Comparison of ENCODE assay signal across 18 cellular contexts in genomic region chr1:228095938-228096337, GRCh38. TPM values are rescaled to one million over a fixed set of nuclear protein-coding genes. Genes with fewer than 3 reads are reported as not detected.
A peak's percentile ranks its signal among the peaks of the same experiment; 100 is the strongest.
DNase-seq lines count a peak whose midpoint lies in the region; ATAC-seq, FAIRE-seq and TF ChIP-seq lines count a peak whose summit lies in the region.
"Had no signal": no experiment of that assay in that cellular context is flagged by ENCODE, and none has a peak within 500 bp of the region (broad histone marks: within the 10 kb centered on the region; RNA-seq: fewer than 3 reads in every experiment).

No MANE protein-coding gene starts in this region.

- WGBS in suprapubic skin, result 88% methylated on average over 7 of the region's 8 CpGs

- intact Hi-C loops in lower lobe of right lung (cut with DNase I), result no loop called here

- no peak for ATAC-seq in lower lobe of right lung
- ATAC-seq: body of pancreas, gastrocnemius medialis had no signal

- H3K4me1 ChIP-seq in suprapubic skin (peaks cover 31% of the 10 kb centered on the region), lower lobe of right lung (peaks cover 44% of the 10 kb centered on the region)

- H3K27me3 Mint-ChIP-seq in activated naive CD8-positive, alpha-beta T cell, result no peaks in the 10 kb centered on the region
- H3K27me3 Mint-ChIP-seq in activated naive CD8-positive, alpha-beta T cell treated with anti-CD3 and anti-CD28 coated beads for 36 hours, result no peaks in the 10 kb centered on the region
- H3K27me3 Mint-ChIP-seq: memory B cell had no signal

- no peak for DNase-seq in activated naive CD8-positive, alpha-beta T cell treated with anti-CD3 and anti-CD28 coated beads for 36 hours
- DNase-seq in NB4 (ENCODE audit: low read depth), result peak; percentile 1
- peak; percentile 1 for DNase-seq in iPS-NIHi11 (ENCODE audit: low spot score)
- peak; percentile 43 to 44 for DNase-seq in suprapubic skin (ENCODE audit: low spot score in 2 of 2)
- DNase-seq in frontal cortex (ENCODE audit: low spot score in 2 of 2), result no peak
- no peak for DNase-seq in lower lobe of right lung
- DNase-seq in OCI-M2 (lab: John Stamatoyannopoulos, UW; ENCODE audit: unreplicated experiment), result no peak
- DNase-seq: AML-193, body of pancreas, NCI-H187, NCI-H510A treated with DMSO at 0.1 percent for 48 hours, OCI-M1, small intestine, substantia nigra, SW 1271 had no signal

- peak overlapping the region; percentile 58 for H3K27ac Mint-ChIP-seq in activated naive CD8-positive, alpha-beta T cell
- H3K27ac Mint-ChIP-seq in activated naive CD8-positive, alpha-beta T cell treated with anti-CD3 and anti-CD28 coated beads for 36 hours, result no peak overlapping the region
- H3K27ac Mint-ChIP-seq: memory B cell had no signal

- H3K4me1 Mint-ChIP-seq in activated naive CD8-positive, alpha-beta T cell (ENCODE audit: low read depth), result peaks cover 35% of the 10 kb centered on the region
- H3K4me1 Mint-ChIP-seq in activated naive CD8-positive, alpha-beta T cell treated with anti-CD3 and anti-CD28 coated beads for 36 hours, result peaks cover 21% of the 10 kb centered on the region

- no peak for TF ChIP-seq EP300 in suprapubic skin (IDR thresholded peaks at IDR 0.05)

- H3K4me3 ChIP-seq in NB4 (ENCODE audit: low read depth, low read length), result no peak overlapping the region
- H3K4me3 ChIP-seq in suprapubic skin, result no peak overlapping the region
- H3K4me3 ChIP-seq in lower lobe of right lung, result no peak overlapping the region
- H3K4me3 ChIP-seq: body of pancreas, gastrocnemius medialis had no signal

- H3K27ac ChIP-seq in suprapubic skin, result no peak overlapping the region
- no peak overlapping the region for H3K27ac ChIP-seq in lower lobe of right lung
- H3K27ac ChIP-seq: body of pancreas had no signal

- H3K9me3 ChIP-seq in suprapubic skin (peaks cover 3% of the 10 kb centered on the region), lower lobe of right lung (peaks cover 7% of the 10 kb centered on the region)
- H3K9me3 ChIP-seq: body of pancreas had no signal

- H3K36me3 ChIP-seq in suprapubic skin, result peaks cover 41% of the 10 kb centered on the region
- H3K36me3 ChIP-seq in lower lobe of right lung, result peaks cover 53% of the 10 kb centered on the region

- no peaks in the 10 kb centered on the region for H3K9me3 Mint-ChIP-seq in activated naive CD8-positive, alpha-beta T cell (ENCODE audit: low read depth)
- H3K9me3 Mint-ChIP-seq in activated naive CD8-positive, alpha-beta T cell treated with anti-CD3 and anti-CD28 coated beads for 36 hours, result peaks cover 11% of the 10 kb centered on the region

- no peak overlapping the region for H3K4me3 Mint-ChIP-seq in activated naive CD8-positive, alpha-beta T cell
- H3K4me3 Mint-ChIP-seq in activated naive CD8-positive, alpha-beta T cell treated with anti-CD3 and anti-CD28 coated beads for 36 hours, result no peak overlapping the region
- H3K4me3 Mint-ChIP-seq: memory B cell had no signal

- peaks cover 5% of the 10 kb centered on the region for H3K36me3 Mint-ChIP-seq in activated naive CD8-positive, alpha-beta T cell
- peaks cover 67% of the 10 kb centered on the region for H3K36me3 Mint-ChIP-seq in activated naive CD8-positive, alpha-beta T cell treated with anti-CD3 and anti-CD28 coated beads for 36 hours

- FAIRE-seq in frontal cortex (lab: Jason Lieb, UNC), result no peak
- FAIRE-seq: small intestine had no signal

- TF ChIP-seq POLR2A in NB4 (IDR thresholded peaks at IDR 0.05; ENCODE audit: extremely low read depth, insufficient read length), result no peak
- TF ChIP-seq POLR2A in suprapubic skin (IDR thresholded peaks at IDR 0.05), result no peak

- no peak for TF ChIP-seq CTCF in NB4 (IDR thresholded peaks at IDR 0.05; ENCODE audit: low read depth, low read length)
- TF ChIP-seq CTCF in suprapubic skin (IDR thresholded peaks at IDR 0.05), result no peak
- no peak for TF ChIP-seq CTCF in lower lobe of right lung (IDR thresholded peaks at IDR 0.05)

- no peaks in the 10 kb centered on the region for H3K27me3 ChIP-seq in suprapubic skin
- H3K27me3 ChIP-seq in lower lobe of right lung (ENCODE audit: low read depth), result no peaks in the 10 kb centered on the region
- H3K27me3 ChIP-seq: body of pancreas, gastrocnemius medialis had no signal

RNA-seq across cellular contexts. Expression of gene C1orf35, which starts 7.2 kb away (rescaled TPM):
- 10 to 100 TPM; 24.4 to 26.1 TPM for total RNA-seq in activated naive CD8-positive, alpha-beta T cell treated with anti-CD3 and anti-CD28 coated beads for 36 hours
- total RNA-seq in suprapubic skin, result 10 to 100 TPM; 10.6 to 32.3 (median 17.1) TPM
- total RNA-seq in frontal cortex, result 4.1 TPM
- 12.4 TPM for total RNA-seq in lower lobe of right lung

RNA-seq across cellular contexts. Expression of gene MRPL55, which starts 13.2 kb away (rescaled TPM):
- 10 to 100 TPM; 75.0 to 82.4 TPM for total RNA-seq in activated naive CD8-positive, alpha-beta T cell treated with anti-CD3 and anti-CD28 coated beads for 36 hours
- 100 to 1,000 TPM in 3 of 4 donors, 10 to 100 TPM in 1; 99.3 to 161 (median 119) TPM for total RNA-seq in suprapubic skin
- total RNA-seq in frontal cortex, result 33.4 TPM
- total RNA-seq in lower lobe of right lung, result 43.6 TPM

RNA-seq across cellular contexts. Expression of gene ARF1, which starts 13.4 kb away (rescaled TPM):
- 100 to 1,000 TPM; 342 to 350 TPM for total RNA-seq in activated naive CD8-positive, alpha-beta T cell treated with anti-CD3 and anti-CD28 coated beads for 36 hours
- total RNA-seq in suprapubic skin, result 100 to 1,000 TPM; 284 to 385 (median 362) TPM
- 107 TPM for total RNA-seq in frontal cortex
- 368 TPM for total RNA-seq in lower lobe of right lung

RNA-seq across cellular contexts. Expression of gene GUK1, which starts 44.1 kb away (rescaled TPM):
- 100 to 1,000 TPM; 294 to 304 TPM for total RNA-seq in activated naive CD8-positive, alpha-beta T cell treated with anti-CD3 and anti-CD28 coated beads for 36 hours
- total RNA-seq in suprapubic skin (100 to 1,000 TPM; 384 to 510 (median 421) TPM), frontal cortex (130 TPM), lower lobe of right lung (192 TPM)

RNA-seq across cellular contexts. Expression of gene GJC2, which starts 53.8 kb away (rescaled TPM):
- 1 to 10 TPM; 1.1 to 1.2 TPM for total RNA-seq in activated naive CD8-positive, alpha-beta T cell treated with anti-CD3 and anti-CD28 coated beads for 36 hours
- 1 to 10 TPM; 2.5 to 3.6 (median 3.0) TPM for total RNA-seq in suprapubic skin
- 0.82 TPM for total RNA-seq in frontal cortex
- 6.0 TPM for total RNA-seq in lower lobe of right lung

Comparison
In these comparisons a context has a peak if more than half of its experiments do, and no peak if none do; other contexts are left out.
1. DNase-seq: peak in NB4 (single experiment), iPS-NIHi11 (single experiment) and suprapubic skin (2 of 2); none in activated naive CD8-positive, alpha-beta T cell treated with anti-CD3 and anti-CD28 coated beads for 36 hours (single experiment), frontal cortex (0 of 2), lower lobe of right lung (single experiment) and OCI-M2 (single experiment).